ENCODE assay signal across 31 cellular contexts in genomic region chr15:69513986-69514385, GRCh38.
"Had no signal": no experiment of that assay in that cellular context is flagged by ENCODE, and none has a peak within 500 bp of the region (broad histone marks: within the 10 kb centered on the region; RNA-seq: fewer than 3 reads in every experiment).

No MANE protein-coding gene starts in this region.

- ATAC-seq: activated CD4-positive, alpha-beta T cell treated with anti-CD3 and anti-CD28 coated beads for 36 hours; activated CD4-positive, CD25-positive, alpha-beta regulatory T cell treated with anti-CD3 and anti-CD28 coated beads, Interleukin-2, amount 50 U/mL, for 24 hours; activated CD8-positive, alpha-beta T cell treated with anti-CD3 and anti-CD28 coated beads, Interleukin-2, amount 10 ng/mL, durations not matched to agents 7 days and 5 days; Panc1; WTC11 had no signal

- H3K9me3 ChIP-seq: ascending aorta had no signal

- H3K9me3 Mint-ChIP-seq: activated naive CD4-positive, alpha-beta T cell treated with anti-CD3 and anti-CD28 coated beads, Interleukin-2, amount 50 U/mL, for 24 hours; activated T-cell treated with anti-CD3 and anti-CD28 coated beads, Interleukin-2, amount 50 U/mL, for 24 hours; activated T-helper 2 cell treated with anti-CD3 and anti-CD28 coated beads, Interferon-gamma antibody, Interleukin-2, Interleukin-4, amounts not matched to agents 10 μg/mL and 5 μg/mL and 100 μg/mL, durations not matched to agents 14 hours and 24 hours and 36 hours; central memory CD8-positive, alpha-beta T cell; T-helper 1 cell treated with Interleukin-12 subunit alpha and Interleukin-12 subunit beta and Interleukin-4 antibody, amounts not matched to agents 30 μg/mL and 1 μg/mL, for 36 hours; T-helper 2 cell treated with Interferon-gamma antibody and Interleukin-4, amounts not matched to agents 5 μg/mL and 100 μg/mL, for 36 hours had no signal

- H3K4me3 ChIP-seq: ascending aorta, cardiac muscle cell, MG63, SJCRH30, SK-N-MC had no signal

- H3K4me1 Mint-ChIP-seq: activated CD4-positive, alpha-beta T cell treated with anti-CD3 and anti-CD28 coated beads for 36 hours; activated CD4-positive, alpha-beta T cell treated with anti-CD3 and anti-CD28 coated beads, Interleukin-2, amount 10 ng/mL, durations not matched to agents 7 days and 5 days; WTC11 had no signal

- H3K27me3 ChIP-seq: ascending aorta, MG63, SJCRH30 had no signal

- H3K4me1 ChIP-seq: ascending aorta, SJCRH30 had no signal

- H3K27ac Mint-ChIP-seq: activated CD4-positive, alpha-beta T cell treated with anti-CD3 and anti-CD28 coated beads for 36 hours; activated CD4-positive, alpha-beta T cell treated with anti-CD3 and anti-CD28 coated beads, Interleukin-2, amount 10 ng/mL, durations not matched to agents 7 days and 5 days; activated CD8-positive, alpha-beta T cell treated with anti-CD3 and anti-CD28 coated beads, Interleukin-2, amount 10 ng/mL, durations not matched to agents 7 days and 5 days; activated naive CD4-positive, alpha-beta T cell treated with anti-CD3 and anti-CD28 coated beads, Interleukin-2, amount 50 U/mL, for 24 hours; activated naive CD8-positive, alpha-beta T cell treated with anti-CD3 and anti-CD28 coated beads, Interleukin-2, amount 10 ng/mL, durations not matched to agents 7 days and 5 days; activated T-cell treated with anti-CD3 and anti-CD28 coated beads, Interleukin-2, amount 50 U/mL, for 24 hours; activated T-helper 2 cell treated with anti-CD3 and anti-CD28 coated beads, Interferon-gamma antibody, Interleukin-2, Interleukin-4, amounts not matched to agents 10 μg/mL and 5 μg/mL and 100 μg/mL, durations not matched to agents 14 hours and 24 hours and 36 hours; T-helper 1 cell treated with Interleukin-12 subunit alpha and Interleukin-12 subunit beta and Interleukin-4 antibody, amounts not matched to agents 30 μg/mL and 1 μg/mL, for 36 hours; T-helper 2 cell treated with Interferon-gamma antibody and Interleukin-4, amounts not matched to agents 5 μg/mL and 100 μg/mL, for 36 hours; WTC11 had no signal

- DNase-seq: activated CD4-positive, alpha-beta T cell treated with anti-CD3 and anti-CD28 coated beads for 36 hours; activated CD4-positive, alpha-beta T cell treated with anti-CD3 and anti-CD28 coated beads, Interleukin-2, amount 10 ng/mL, durations not matched to agents 7 days and 5 days; activated CD4-positive, alpha-beta T cell treated with anti-CD3 and anti-CD28 coated beads, Interleukin-2, amount 50 U/mL, for 48 hours; activated CD8-positive, alpha-beta T cell treated with anti-CD3 and anti-CD28 coated beads, Interleukin-2, amount 10 ng/mL, durations not matched to agents 7 days and 5 days; activated gamma-delta T cell; activated naive CD4-positive, alpha-beta T cell treated with Interleukin-2 at 50 U/mL for 16 hours; activated naive CD8-positive, alpha-beta T cell treated with anti-CD3 and anti-CD28 coated beads, Interleukin-2, amount 10 ng/mL, durations not matched to agents 7 days and 5 days; activated T-cell treated with anti-CD3 and anti-CD28 coated beads, Interleukin-2, amount 50 U/mL, for 24 hours; amygdala; Kasumi-1; MG63; NCI-H1048; NCI-H1436 treated with DMSO at 0.1 percent for 48 hours; NCI-H1694 treated with DMSO at 0.1 percent for 48 hours; NCI-H2029; NCI-H345; NCI-H526 treated with DMSO at 0.1 percent for 48 hours; NCI-H774; SHP77; SJCRH30 had no signal

- H3K36me3 Mint-ChIP-seq: activated naive CD8-positive, alpha-beta T cell treated with anti-CD3 and anti-CD28 coated beads, Interleukin-2, amount 10 ng/mL, durations not matched to agents 7 days and 5 days; WTC11 had no signal

- H3K27ac ChIP-seq: ascending aorta, cardiac muscle cell, SJCRH30, SK-N-MC had no signal

- H3K4me3 Mint-ChIP-seq: activated CD4-positive, alpha-beta T cell treated with anti-CD3 and anti-CD28 coated beads for 36 hours; activated CD4-positive, alpha-beta T cell treated with anti-CD3 and anti-CD28 coated beads, Interleukin-2, amount 10 ng/mL, durations not matched to agents 7 days and 5 days; activated CD8-positive, alpha-beta T cell treated with anti-CD3 and anti-CD28 coated beads, Interleukin-2, amount 10 ng/mL, durations not matched to agents 7 days and 5 days; activated naive CD4-positive, alpha-beta T cell treated with anti-CD3 and anti-CD28 coated beads, Interleukin-2, amount 50 U/mL, for 24 hours; activated naive CD8-positive, alpha-beta T cell treated with anti-CD3 and anti-CD28 coated beads, Interleukin-2, amount 10 ng/mL, durations not matched to agents 7 days and 5 days; activated T-cell treated with anti-CD3 and anti-CD28 coated beads, Interleukin-2, amount 50 U/mL, for 24 hours; central memory CD8-positive, alpha-beta T cell; T-helper 1 cell treated with Interleukin-12 subunit alpha and Interleukin-12 subunit beta and Interleukin-4 antibody, amounts not matched to agents 30 μg/mL and 1 μg/mL, for 36 hours; T-helper 2 cell treated with Interferon-gamma antibody and Interleukin-4, amounts not matched to agents 5 μg/mL and 100 μg/mL, for 36 hours; WTC11 had no signal

- H3K36me3 ChIP-seq: ascending aorta, cardiac muscle cell, MG63, SJCRH30 had no signal
